8 cellular contexts compared by ENCODE assay signal in genomic region chr9:2814106-2814505, GRCh38. TPM values are rescaled to one million over a fixed set of nuclear protein-coding genes. Genes with fewer than 3 reads are reported as not detected.
DNase-seq lines count a peak whose midpoint lies in the region; ATAC-seq and TF ChIP-seq lines count a peak whose summit lies in the region.
"Not testable (repeated sequence)": the region's sequence is repeated elsewhere in the genome, so short reads cannot be mapped to it uniquely, and the experiment has no call there.

No MANE protein-coding gene starts in this region.

- H2AFZ ChIP-seq in IMR-90 (replicated peaks; ENCODE audit: low read length, poor library complexity); smooth muscle cell (ENCODE audit: low read depth): not testable (repeated sequence)

- H2BK15ac ChIP-seq in IMR-90 (ENCODE audit: low read depth, low read length) = peak overlapping the region; percentile 63; the same call in 1 of the 3 replicates

- H2BK120ac ChIP-seq in IMR-90 (ENCODE audit: low read depth, low read length) = peak overlapping the region; percentile 66; the same call in 1 of the 2 replicates

- in situ Hi-C loops in IMR-90 (cut with MboI; ENCODE audit: low sequenced_read_pairs) = not testable (repeated sequence)

- 0 out of 4 replicates have a peak overlapping the region, but pooled peaks of 1 of the 2 experiments have one; percentile 56 for H4K8ac ChIP-seq in IMR-90 (ENCODE audit: low read depth in 2 of 2, low read length in 2 of 2)

- not testable (repeated sequence) for H4K91ac ChIP-seq in IMR-90 (ENCODE audit: insufficient read depth, low read depth, low read length)

- peak overlapping the region; percentile 85 for H3K27ac ChIP-seq in HUES48 (ENCODE audit: low read depth, low read length)
- peak overlapping the region; percentile 15; the same call in 1 of the 2 replicates for H3K27ac ChIP-seq in IMR-90 (ENCODE audit: insufficient read depth, low read length)
- H3K27ac ChIP-seq in iPS-20b (ENCODE audit: low read length) = not testable (repeated sequence)
- peak overlapping the region; percentile 11 for H3K27ac ChIP-seq in smooth muscle cell (ENCODE audit: low read depth)
- H3K27ac ChIP-seq in tibial artery = peak overlapping the region; percentile 52 to 84

- H3K14ac ChIP-seq in IMR-90 (replicated peaks; ENCODE audit: low read depth, low read length) = not testable (repeated sequence)

- peaks cover 13% of the 10 kb centered on the region for H3K4me1 Mint-ChIP-seq in Caco-2 (ENCODE audit: low read depth, unreplicated experiment)
- not testable (repeated sequence) for H3K4me1 Mint-ChIP-seq in activated T-cell treated with anti-CD3 and anti-CD28 coated beads, Interleukin-2, amount 50 U/mL, for 72 hours (ENCODE audit: low read depth); MCF 10A (ENCODE audit: insufficient read depth, unreplicated experiment)

- dilution Hi-C loops in IMR-90 (cut with HindIII; ENCODE audit: low sequenced_read_pairs, unreplicated experiment) = not testable (repeated sequence)

- H2AK5ac ChIP-seq in IMR-90 (ENCODE audit: low read depth, low read length) = peak overlapping the region; percentile 40; the same call in 1 of the 2 replicates

- not testable (repeated sequence) for H3K4me3 ChIP-seq in Caco-2 (ENCODE audit: low read depth, low read length); HUES48 (ENCODE audit: low read depth, low read length); IMR-90 (ENCODE audit: insufficient read depth, low read depth, low read length); iPS-20b (ENCODE audit: low read length); smooth muscle cell; tibial artery

- not testable (repeated sequence) for H2AK9ac ChIP-seq in IMR-90 (replicated peaks; ENCODE audit: low read depth, low read length, poor library complexity)

- H3K4me1 ChIP-seq in Caco-2 (peaks cover 60% of the 10 kb centered on the region), HUES48 (ENCODE audit: control insufficient read depth, insufficient read depth, low read length) (peaks cover 92% of the 10 kb centered on the region), IMR-90 (ENCODE audit: control insufficient read depth, insufficient read depth, low read length) (peaks cover 25% of the 10 kb centered on the region), iPS-20b (ENCODE audit: insufficient read depth, low read length) (peaks cover 74% of the 10 kb centered on the region), smooth muscle cell (ENCODE audit: low read depth) (peaks cover 49% of the 10 kb centered on the region), tibial artery (peaks cover 0 to 74% (median 32%) of the 10 kb centered on the region in 4 donors)

- DNase-seq in Caco-2; IMR-90; activated T-cell treated with anti-CD3 and anti-CD28 coated beads, Interleukin-2, amount 50 U/mL, for 72 hours; MCF 10A (ENCODE audit: unreplicated experiment); smooth muscle cell (lab: John Stamatoyannopoulos, UW; ENCODE audit: unreplicated experiment); tibial artery: not testable (repeated sequence)

- H3K56ac ChIP-seq in IMR-90 (ENCODE audit: extremely low read depth, insufficient read depth, low read length) = not testable (repeated sequence)

- WGBS in IMR-90 (ENCODE audit: extremely low coverage in 2 of 2, insufficient read length in 1 of 2), 2 experiments = 100% methylated on average over 1 of the region's 7 CpGs; no CpG with 5 or more reads in 1 of the 2 experiments
- WGBS in smooth muscle cell (ENCODE audit: low lambda C conversion rate) = 95% methylated on average over 7 of the region's 7 CpGs

- POLR2A ChIA-PET in Caco-2 (lab: Charles Lee); IMR-90 (lab: Charles Lee; ENCODE audit: unreplicated experiment): not testable (repeated sequence)
- POLR2A ChIA-PET in MCF 10A (lab: Yijun Ruan, JAX) = interaction anchor here (0.7 to 2.0 kb wide), 5 partner anchors 9 to 30 kb away, joined by 3 to 5 read pairs (median 3); partner anchors contain the start of gene PUM3

- not testable (repeated sequence) for H3K36me3 ChIP-seq in Caco-2 (ENCODE audit: control insufficient read depth, insufficient read depth, low read length); smooth muscle cell (ENCODE audit: low read depth)
- H3K36me3 ChIP-seq in HUES48 (ENCODE audit: control insufficient read depth, insufficient read depth, low read length) = peaks cover 44% of the 10 kb centered on the region
- H3K36me3 ChIP-seq in IMR-90 (ENCODE audit: control insufficient read depth, insufficient read depth, low read length) = peaks cover 19% of the 10 kb centered on the region
- H3K36me3 ChIP-seq in iPS-20b (ENCODE audit: insufficient read depth, low read depth, low read length) = peaks cover 57% of the 10 kb centered on the region
- peaks cover 0 to 17% (median 7%) of the 10 kb centered on the region in 3 donors for H3K36me3 ChIP-seq in tibial artery

- H3K9me3 Mint-ChIP-seq in Caco-2 (ENCODE audit: unreplicated experiment); activated T-cell treated with anti-CD3 and anti-CD28 coated beads, Interleukin-2, amount 50 U/mL, for 72 hours; MCF 10A (ENCODE audit: unreplicated experiment): not testable (repeated sequence)

- BruUV-seq in Caco-2 (replicated peaks; lab: Mats Ljungman, UMichigan); IMR-90 (replicated peaks; lab: Mats Ljungman, UMichigan); MCF 10A (replicated peaks; lab: Mats Ljungman, UMichigan): not testable (repeated sequence)

- H3K4ac ChIP-seq in IMR-90 (ENCODE audit: low read depth, low read length) = not testable (repeated sequence)

- peak overlapping the region; percentile 8 for H3K27ac Mint-ChIP-seq in Caco-2 (ENCODE audit: unreplicated experiment)
- H3K27ac Mint-ChIP-seq in activated T-cell treated with anti-CD3 and anti-CD28 coated beads, Interleukin-2, amount 50 U/mL, for 72 hours = peak overlapping the region; percentile 9
- peak overlapping the region; percentile 3 for H3K27ac Mint-ChIP-seq in MCF 10A (ENCODE audit: low read depth, unreplicated experiment)

- not testable (repeated sequence) for TF ChIP-seq CTCF in Caco-2 (IDR thresholded peaks at IDR 0.05; ENCODE audit: insufficient read depth in 1 of 2, low read depth in 1 of 2, low read length in 1 of 2, severe bottlenecking in 1 of 2, unreplicated experiment in 1 of 2); IMR-90 (conservative IDR thresholded peaks at IDR 0.05; ENCODE audit: low read depth, low read length); MCF 10A (IDR thresholded peaks at IDR 0.05; ENCODE audit: unreplicated experiment); smooth muscle cell (IDR thresholded peaks at IDR 0.05; ENCODE audit: borderline replicate concordance, insufficient read depth, poor library complexity, severe bottlenecking); tibial artery (IDR thresholded peaks at IDR 0.05)

- not testable (repeated sequence) for H3K9ac ChIP-seq in HUES48 (ENCODE audit: low read depth, low read length); IMR-90 (ENCODE audit: low read depth, low read length); smooth muscle cell (ENCODE audit: low read depth)
- peak overlapping the region; percentile 36; the same call in 1 of the 2 replicates for H3K9ac ChIP-seq in iPS-20b (ENCODE audit: low read depth, low read length)

- not testable (repeated sequence) for H3K23ac ChIP-seq in IMR-90 (ENCODE audit: low read depth, low read length)

- intact Hi-C loops in Caco-2 (cut with micrococcal nuclease; ENCODE audit: unreplicated experiment) = loop anchor here (10.0 kb wide), 1 partner anchor 349 kb away; no protein-coding TSS in a partner anchor
- intact Hi-C loops in IMR-90 (cut with micrococcal nuclease); MCF 10A (cut with micrococcal nuclease); tibial artery (cut with DNase I; ENCODE audit: low total_unique reads): not testable (repeated sequence)

- not testable (repeated sequence) for H3K27me3 Mint-ChIP-seq in Caco-2 (ENCODE audit: insufficient read depth, unreplicated experiment); activated T-cell treated with anti-CD3 and anti-CD28 coated beads, Interleukin-2, amount 50 U/mL, for 72 hours (ENCODE audit: low read depth); MCF 10A (ENCODE audit: insufficient read depth, unreplicated experiment)

- not testable (repeated sequence) for ATAC-seq in IMR-90 (ENCODE audit: low read depth); activated T-cell treated with anti-CD3 and anti-CD28 coated beads, Interleukin-2, amount 50 U/mL, for 72 hours (replicated peaks in 1 of 2)

- H3K36me3 Mint-ChIP-seq in Caco-2 (ENCODE audit: insufficient read depth, unreplicated experiment) (peaks cover 42% of the 10 kb centered on the region), MCF 10A (ENCODE audit: insufficient read depth, unreplicated experiment) (peaks cover 75% of the 10 kb centered on the region)
- H3K36me3 Mint-ChIP-seq in activated T-cell treated with anti-CD3 and anti-CD28 coated beads, Interleukin-2, amount 50 U/mL, for 72 hours (ENCODE audit: insufficient read depth in 2 of 2) = peaks cover 7 to 43% of the 10 kb centered on the region in 2 donors

- peaks cover 18% of the 10 kb centered on the region for H3K9me1 ChIP-seq in IMR-90 (ENCODE audit: insufficient read depth, low read length)

- H2BK5ac ChIP-seq in IMR-90 (ENCODE audit: low read depth, low read length, poor library complexity, severe bottlenecking) = peak overlapping the region; percentile 97

- not testable (repeated sequence) for H3K79me2 ChIP-seq in smooth muscle cell (ENCODE audit: low read depth)

- not testable (repeated sequence) for H4K20me1 ChIP-seq in IMR-90 (ENCODE audit: insufficient read depth, low read length); smooth muscle cell (ENCODE audit: low read depth)

- H3K4me2 ChIP-seq in IMR-90 (ENCODE audit: low read depth, low read length); smooth muscle cell: not testable (repeated sequence)

- peak overlapping the region; percentile 53; the same call in 1 of the 2 replicates for H3K18ac ChIP-seq in IMR-90 (ENCODE audit: low read depth, low read length)

- not testable (repeated sequence) for H3K4me3 Mint-ChIP-seq in Caco-2 (ENCODE audit: unreplicated experiment); activated T-cell treated with anti-CD3 and anti-CD28 coated beads, Interleukin-2, amount 50 U/mL, for 72 hours; MCF 10A (ENCODE audit: unreplicated experiment)

- TF ChIP-seq POLR2A in IMR-90 (IDR thresholded peaks at IDR 0.05; ENCODE audit: low read depth, low read length) = not testable (repeated sequence)

- H4K5ac ChIP-seq in IMR-90 (ENCODE audit: low read depth, low read length) = peak overlapping the region; percentile 53; the same call in 1 of the 2 replicates

- not testable (repeated sequence) for H3K27me3 ChIP-seq in Caco-2 (replicated peaks; ENCODE audit: control insufficient read depth, insufficient read depth, low read length); HUES48 (ENCODE audit: control insufficient read depth, insufficient read depth, low read length); IMR-90 (ENCODE audit: control insufficient read depth, insufficient read depth, low read length); iPS-20b (ENCODE audit: insufficient read depth, low read length); smooth muscle cell (ENCODE audit: low read depth); tibial artery

- peaks cover 21 to 68% of the 10 kb centered on the region in 2 experiments for H3K79me1 ChIP-seq in IMR-90 (ENCODE audit: low read depth in 1 of 2, low read length in 2 of 2)

- not testable (repeated sequence) for H2BK20ac ChIP-seq in IMR-90 (ENCODE audit: low read depth, low read length)

- TF ChIP-seq RAD21 in IMR-90 (IDR thresholded peaks at IDR 0.05; ENCODE audit: low read length) = not testable (repeated sequence)

- not testable (repeated sequence) for H3K9me3 ChIP-seq in Caco-2; HUES48 (ENCODE audit: control insufficient read depth, insufficient read depth, low read length); IMR-90 (ENCODE audit: control insufficient read depth, insufficient read depth, low read length); iPS-20b (ENCODE audit: insufficient read depth, low read depth, low read length); smooth muscle cell (replicated peaks; ENCODE audit: low read depth); tibial artery

- CTCF ChIA-PET in Caco-2 (lab: Charles Lee); IMR-90 (lab: Yijun Ruan, JAX): not testable (repeated sequence)
- CTCF ChIA-PET in MCF 10A (lab: Yijun Ruan, JAX) = interaction anchor here (0.6 to 1.0 kb wide), 3 partner anchors 9 to 57 kb away, joined by 3 to 5 read pairs (median 4); no protein-coding TSS in a partner anchor

- H3F3A ChIP-seq in smooth muscle cell (ENCODE audit: low read depth) = peaks cover 25% of the 10 kb centered on the region

RNA-seq across cellular contexts. Expression of gene PUM3, which starts 29.8 kb away (rescaled TPM):
- total RNA-seq in Caco-2 (2022) (64.2 and 65.4 TPM in 2 replicates), IMR-90 (2012; rRNA removed) (55.6 and 81.1 TPM in 2 replicates), MCF 10A (2022) (65.3 and 83.0 TPM in 2 replicates), smooth muscle cell (32.1 and 40.3 TPM in 2 replicates)
- polyA plus RNA-seq in IMR-90 (2012; rRNA removed) (38.0 and 44.9 TPM in 2 replicates), smooth muscle cell (32.3 and 38.8 TPM in 2 replicates)
- polyA plus RNA-seq in IMR-90 (2012; cell fraction: cytosol; rRNA removed) = 8.0 and 16.0 TPM in 2 replicates
- polyA plus RNA-seq in IMR-90 (2012; cell fraction: nucleus; rRNA removed; ENCODE audit: low replicate concordance) = 14.0 and 68.8 TPM in 2 replicates
- 10 to 100 TPM; 57.6 to 61.5 TPM for total RNA-seq in activated T-cell treated with anti-CD3 and anti-CD28 coated beads, Interleukin-2, amount 50 U/mL, for 72 hours
